In the genomic region with DNA sequence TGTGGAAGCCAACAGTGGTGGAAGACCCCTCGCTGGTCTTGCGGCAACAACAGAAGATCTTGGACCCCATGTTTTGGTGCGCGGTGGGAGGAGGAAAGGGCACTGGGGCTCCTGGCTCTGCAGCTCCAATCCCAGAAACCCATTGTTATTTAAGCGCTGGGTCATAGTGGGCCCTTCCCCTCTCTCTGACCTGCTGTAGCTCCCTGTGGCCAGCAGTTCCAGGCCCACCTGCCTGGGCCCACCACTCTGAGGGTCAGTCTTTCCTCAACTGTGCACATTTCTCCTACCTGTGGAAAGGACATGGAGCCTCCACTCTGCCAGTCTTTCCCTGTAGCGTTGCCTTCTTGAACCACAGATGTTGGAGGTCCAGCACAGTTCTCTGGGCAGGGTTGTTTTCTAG, we compare ENCODE assay signal across 21 cellular contexts. TPM values are rescaled to one million over a fixed set of nuclear protein-coding genes. Genes with fewer than 3 reads are reported as not detected.
A peak's percentile ranks its signal among the peaks of the same experiment; 100 is the strongest.
DNase-seq lines count a peak whose midpoint lies in the region; FAIRE-seq and TF ChIP-seq lines count a peak whose summit lies in the region.
"Had no signal": no experiment of that assay in that cellular context is flagged by ENCODE, and none has a peak within 500 bp of the region (broad histone marks: within the 10 kb centered on the region; RNA-seq: fewer than 3 reads in every experiment).

Gene TEX53 (minus strand): TSS at position 101 of the 400 bp plus-strand sequence. CDS start 31 bp downstream, at position 70.

- peak; percentile 9 for DNase-seq in activated T-cell treated with anti-CD3 and anti-CD28 coated beads, Interleukin-2, amount 50 U/mL, for 24 hours
- DNase-seq in activated T-cell treated with anti-CD3 and anti-CD28 coated beads, Interleukin-2, amount 50 U/mL, for 48 hours = no peak
- DNase-seq in mesenchymal stem cell = no peak
- peak; percentile 70 for DNase-seq in osteocyte (ENCODE audit: extremely low spot score, unreplicated experiment)
- DNase-seq in COR-L47 (lab: John Stamatoyannopoulos, UW) = no peak
- DNase-seq in GM12892 (ENCODE audit: insufficient read length) = no peak
- DNase-seq in NCI-H1092 treated with DMSO at 0.1 percent for 48 hours (lab: John Stamatoyannopoulos, UW) = no peak
- DNase-seq: AML-193; Calu3; CD4-positive, alpha-beta T cell; DMS79 treated with DMSO at 0.1 percent for 48 hours; GF-D8; GM23248 had no signal

- H4K91ac ChIP-seq in mesenchymal stem cell (ENCODE audit: low read length) = no peak within 1 kb of the TSS

- no peak within 1 kb of the TSS for H3K9ac ChIP-seq in mesenchymal stem cell (ENCODE audit: low read length)
- H3K9ac ChIP-seq: GM23248 had no signal

- H3K4me3 ChIP-seq in mesenchymal stem cell (ENCODE audit: insufficient read depth in 1 of 2, low read depth in 1 of 2, low read length in 2 of 2) = no peak within 1 kb of the TSS
- H3K4me3 ChIP-seq: A549, GM23248, HAP-1 had no signal

- H3K4ac ChIP-seq in mesenchymal stem cell (ENCODE audit: low read depth in 1 of 2, low read length in 2 of 2) = no peak within 1 kb of the TSS

- no peaks in the 10 kb centered on the region for H3K36me3 ChIP-seq in mesenchymal stem cell (ENCODE audit: control insufficient read depth in 1 of 2, insufficient read depth in 2 of 2, low read depth in 1 of 2, low read length in 2 of 2)
- H3K36me3 ChIP-seq: HAP-1 had no signal

- H3K4me3 Mint-ChIP-seq in activated T-cell treated with anti-CD3 and anti-CD28 coated beads, Interleukin-2, amount 50 U/mL, for 24 hours = no peak within 1 kb of the TSS
- no peak within 1 kb of the TSS for H3K4me3 Mint-ChIP-seq in osteocyte (ENCODE audit: unreplicated experiment)
- H3K4me3 Mint-ChIP-seq: CD4-positive, alpha-beta T cell had no signal

- no peak within 1 kb of the TSS for H2BK15ac ChIP-seq in mesenchymal stem cell (ENCODE audit: low read depth, poor library complexity, severe bottlenecking)

- no peak within 1 kb of the TSS for H3K23ac ChIP-seq in mesenchymal stem cell (ENCODE audit: low read length in 2 of 2)

- no peaks in the 10 kb centered on the region for H3K9me3 ChIP-seq in mesenchymal stem cell (ENCODE audit: control insufficient read depth, low read length)
- H3K9me3 ChIP-seq: A549, HAP-1 had no signal

- no peak for TF ChIP-seq POLR2A in GM12892 (IDR thresholded peaks at IDR 0.05; ENCODE audit: low read depth, low read length)

- H2BK12ac ChIP-seq in mesenchymal stem cell (ENCODE audit: low read length in 2 of 2) = no peak within 1 kb of the TSS

- H4K8ac ChIP-seq in mesenchymal stem cell (ENCODE audit: low read length) = peak within 1 kb of the TSS; percentile 9

- peaks cover 15% of the 10 kb centered on the region for H3K4me1 Mint-ChIP-seq in activated T-cell treated with anti-CD3 and anti-CD28 coated beads, Interleukin-2, amount 50 U/mL, for 24 hours (ENCODE audit: low read depth)
- H3K4me1 Mint-ChIP-seq in osteocyte (ENCODE audit: unreplicated experiment) = no peaks in the 10 kb centered on the region

- WGBS in mesenchymal stem cell = 96% methylated on average over 6 of the region's 6 CpGs

- no peak within 1 kb of the TSS for H3K14ac ChIP-seq in mesenchymal stem cell (ENCODE audit: low read length in 2 of 2)

- H3K36me3 Mint-ChIP-seq in activated T-cell treated with anti-CD3 and anti-CD28 coated beads, Interleukin-2, amount 50 U/mL, for 24 hours (ENCODE audit: low read depth) = no peaks in the 10 kb centered on the region
- no peaks in the 10 kb centered on the region for H3K36me3 Mint-ChIP-seq in osteocyte (ENCODE audit: unreplicated experiment)

- peaks cover 9 to 21% of the 10 kb centered on the region in 2 experiments for H3K27me3 ChIP-seq in mesenchymal stem cell (ENCODE audit: control insufficient read depth in 1 of 2, insufficient read depth in 1 of 2, low read length in 2 of 2)

- H3K18ac ChIP-seq in mesenchymal stem cell (ENCODE audit: low read depth in 1 of 2, low read length in 2 of 2) = no peak within 1 kb of the TSS

- no peak within 1 kb of the TSS for H3K4me2 ChIP-seq in mesenchymal stem cell (ENCODE audit: low read length, poor library complexity, severe bottlenecking)
- H3K4me2 ChIP-seq: A549 had no signal

- no peak within 1 kb of the TSS for H3K27ac Mint-ChIP-seq in activated T-cell treated with anti-CD3 and anti-CD28 coated beads, Interleukin-2, amount 50 U/mL, for 24 hours
- H3K27ac Mint-ChIP-seq in osteocyte (ENCODE audit: unreplicated experiment) = no peak within 1 kb of the TSS
- H3K27ac Mint-ChIP-seq: CD4-positive, alpha-beta T cell had no signal

- H3K27ac ChIP-seq in mesenchymal stem cell (ENCODE audit: low read length, poor library complexity, severe bottlenecking) = no peak within 1 kb of the TSS
- H3K27ac ChIP-seq: 22Rv1, A549, C4-2B, GM23248, HL-60 had no signal

- H3K4me1 ChIP-seq in mesenchymal stem cell (ENCODE audit: control insufficient read depth, insufficient read depth, low read depth, low read length) = peaks cover 17% of the 10 kb centered on the region

- no peaks in the 10 kb centered on the region for H3K9me3 Mint-ChIP-seq in activated T-cell treated with anti-CD3 and anti-CD28 coated beads, Interleukin-2, amount 50 U/mL, for 24 hours
- H3K9me3 Mint-ChIP-seq in osteocyte (ENCODE audit: unreplicated experiment) = no peaks in the 10 kb centered on the region
- H3K9me3 Mint-ChIP-seq: CD4-positive, alpha-beta T cell had no signal

- TF ChIP-seq CTCF in osteocyte (IDR thresholded peaks at IDR 0.05) = no peak

- H2BK120ac ChIP-seq in mesenchymal stem cell (ENCODE audit: low read depth, low read length) = no peak within 1 kb of the TSS

- peaks cover 6% of the 10 kb centered on the region for H3K27me3 Mint-ChIP-seq in activated T-cell treated with anti-CD3 and anti-CD28 coated beads, Interleukin-2, amount 50 U/mL, for 24 hours
- peaks cover 24% of the 10 kb centered on the region for H3K27me3 Mint-ChIP-seq in osteocyte (ENCODE audit: unreplicated experiment)

- H2BK5ac ChIP-seq in mesenchymal stem cell (ENCODE audit: low read depth, low read length, poor library complexity, severe bottlenecking) = no peak within 1 kb of the TSS

- H2AFZ ChIP-seq in mesenchymal stem cell (ENCODE audit: low read depth, low read length) = no peak within 1 kb of the TSS
- H2AFZ ChIP-seq: GM23248 had no signal

- FAIRE-seq in GM12892 (lab: Jason Lieb, UNC) = no peak
- FAIRE-seq: A549 had no signal

- no peak within 1 kb of the TSS for H2AK5ac ChIP-seq in mesenchymal stem cell (ENCODE audit: low read length, severe bottlenecking)

- H3K79me1 ChIP-seq in mesenchymal stem cell (replicated peaks; ENCODE audit: low read length, poor library complexity, severe bottlenecking) = no peaks in the 10 kb centered on the region

RNA-seq across cellular contexts. Expression of gene TEX53, which starts in this region (rescaled TPM):
- not detected for polyA plus RNA-seq in mesenchymal stem cell (2013, experiment 1 of 2)
- polyA plus RNA-seq in mesenchymal stem cell (2013, experiment 2 of 2) = not detected
- not detected in 2 replicates for total RNA-seq in osteocyte
- polyA plus RNA-seq in GM12892 (2012; ENCODE audit: missing spikeins) = not detected
- total RNA-seq: Calu3; CD4-positive, alpha-beta T cell; GM23248; H4; HT1080 had no signal
- polyA plus RNA-seq: A549, BJ, GM23248 had no signal

Comparison
In these comparisons a context has a peak if more than half of its experiments do, and no peak if none do; other contexts are left out.
1. Peak in DNase-seq in osteocyte; RNA of the gene not detected or under 1 TPM.